In the genomic region with DNA sequence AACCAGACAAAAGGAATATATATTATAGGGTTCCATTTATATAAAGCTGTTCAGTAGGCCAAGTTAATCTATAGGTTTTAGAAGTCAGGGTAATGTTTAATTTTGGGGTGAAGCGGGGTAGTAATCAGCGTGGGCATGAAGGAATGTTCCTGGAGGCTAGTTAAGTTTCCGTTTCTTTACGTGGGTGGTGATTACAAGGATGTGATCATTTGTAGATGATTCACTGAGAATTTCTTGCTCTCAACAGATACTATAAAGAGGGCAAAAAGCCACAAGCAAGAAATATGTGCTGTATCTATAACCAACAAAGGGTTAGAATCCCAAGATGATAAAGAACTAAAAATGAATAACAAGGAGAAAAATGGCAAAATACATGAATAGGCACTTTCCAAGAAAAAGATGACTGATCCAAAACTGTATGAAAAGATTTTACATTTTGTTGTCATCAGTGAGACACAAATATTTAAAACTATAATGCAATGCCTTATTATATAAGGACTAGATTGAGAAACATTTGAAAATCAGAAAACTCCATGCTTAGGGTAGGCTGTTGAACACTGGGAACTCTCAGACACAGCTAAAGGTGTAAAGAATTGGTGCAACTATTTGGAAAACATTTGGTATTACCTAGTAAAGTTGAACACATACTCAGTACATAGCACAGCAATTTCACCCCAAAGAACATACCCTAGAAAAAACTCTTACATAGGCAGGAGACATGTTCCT, we compare ENCODE assay signal across 14 cellular contexts.
DNase-seq lines count a peak whose midpoint lies in the region; ATAC-seq, FAIRE-seq and TF ChIP-seq lines count a peak whose summit lies in the region.
"Had no signal": no experiment of that assay in that cellular context is flagged by ENCODE, and none has a peak within 500 bp of the region (broad histone marks: within the 10 kb centered on the region; RNA-seq: fewer than 3 reads in every experiment).

No MANE protein-coding gene starts in this region.

- CTCF ChIA-PET in K562 (lab: Yijun Ruan, JAX; ENCODE audit: low intra/inter-chr PET ratio), result no interaction called here

- H3K9me1 ChIP-seq in K562 (ENCODE audit: control insufficient read depth, insufficient read depth, low read length), result no peaks in the 10 kb centered on the region

- TF ChIP-seq POLR2A in K562 (conservative IDR thresholded peaks at IDR 0.05), result no peak

- intact Hi-C loops in K562 (cut with micrococcal nuclease), result no loop called here

- TF ChIP-seq RAD21 in K562 (CRISPR knock-in tag; conservative IDR thresholded peaks at IDR 0.05 in 1 of 2, IDR thresholded peaks at IDR 0.05 in 1 of 2), result no peak

- H3K27ac ChIP-seq in K562 (ENCODE audit: extremely low read depth, low read depth, low read length) (peak overlapping the region; percentile 43; the same call in 2 of the 3 replicates), MM.1S (ENCODE audit: low read length) (no peak overlapping the region)
- H3K27ac ChIP-seq: gastroesophageal sphincter had no signal

- BruUV-seq in K562 (replicated peaks; lab: Mats Ljungman, UMichigan), result no TSS peak

- TF ChIP-seq CTCF in K562 (IDR thresholded peaks at IDR 0.05 in 2 of 3, conservative IDR thresholded peaks at IDR 0.05 in 1 of 3; ENCODE audit: insufficient read depth in 2 of 3, low read depth in 1 of 3, low read length in 3 of 3) (no peak), MM.1S (IDR thresholded peaks at IDR 0.05; ENCODE audit: low read length) (no peak)

- in situ Hi-C loops in ACHN (cut with HindIII; ENCODE audit: low pct_ligation_motif_present, low pct_unique_long_range_greater_than_20kb, low sequenced_read_pairs) (no loop called here), K562 (cut with MboI) (no loop called here)

- peak; percentile 2 for DNase-seq in ACHN
- peak; percentile 76 for DNase-seq in LHCN-M2 (ENCODE audit: low read depth)
- peak in 2 of 4 experiments; percentile 17 to 40 for DNase-seq in K562 (ENCODE audit: extremely low read depth in 1 of 4, low spot score in 3 of 4)
- peak; percentile 43 for DNase-seq in foreskin melanocyte
- no peak for DNase-seq in NCI-H1930 (lab: John Stamatoyannopoulos, UW)
- no peak for DNase-seq in MM.1S
- DNase-seq: activated CD4-positive, alpha-beta T cell treated with anti-CD3 and anti-CD28 coated beads for 4 hours; activated T-cell treated with anti-CD3 and anti-CD28 coated beads, Interleukin-2, amount 50 U/mL, for 24 hours; NCI-H2029; NCI-H526 treated with DMSO at 0.1 percent for 48 hours had no signal

- H3K4me1 ChIP-seq in K562 (replicated peaks in 1 of 2; ENCODE audit: control insufficient read depth in 2 of 2, insufficient read depth in 2 of 2, low read length in 2 of 2) (no peaks in the 10 kb centered on the region; a peak in 1 of 5 replicates), MM.1S (ENCODE audit: low read length) (peaks cover 7% of the 10 kb centered on the region)
- H3K4me1 ChIP-seq: gastroesophageal sphincter had no signal

- no peaks in the 10 kb centered on the region for H3K36me3 ChIP-seq in K562 (ENCODE audit: control insufficient read depth, insufficient read depth, low read length)
- no peaks in the 10 kb centered on the region for H3K36me3 ChIP-seq in MM.1S (replicated peaks; ENCODE audit: insufficient read depth, low read length)
- H3K36me3 ChIP-seq: gastroesophageal sphincter had no signal

- 4% methylated on average over 4 of the region's 4 CpGs for WGBS in K562 (ENCODE audit: insufficient coverage, low coverage, missing lambda C conversion rate)

- FAIRE-seq in K562 (lab: Jason Lieb, UNC), result peak; percentile 74
- FAIRE-seq: D721Med had no signal

- H3K9me2 ChIP-seq in MM.1S (replicated peaks; ENCODE audit: insufficient read depth, low read length), result no peaks in the 10 kb centered on the region

- no peaks in the 10 kb centered on the region for H3K27me3 ChIP-seq in K562 (ENCODE audit: control insufficient read depth in 2 of 2, insufficient read depth in 2 of 2, low read length in 2 of 2)
- no peaks in the 10 kb centered on the region for H3K27me3 ChIP-seq in MM.1S (replicated peaks; ENCODE audit: insufficient read depth, low read length)
- H3K27me3 ChIP-seq: gastroesophageal sphincter had no signal

- H4K20me1 ChIP-seq in K562 (replicated peaks; ENCODE audit: control insufficient read depth, insufficient read depth, low read length) (no peaks in the 10 kb centered on the region), MM.1S (ENCODE audit: insufficient read depth, low read length) (no peaks in the 10 kb centered on the region)

- no peaks in the 10 kb centered on the region for H3F3A ChIP-seq in MM.1S (ENCODE audit: insufficient read depth, low read length)

- no peak overlapping the region; a peak in 1 of 4 replicates for H3K9ac ChIP-seq in K562 (ENCODE audit: insufficient read depth in 1 of 2, low read depth in 2 of 2, low read length in 2 of 2)
- no peak overlapping the region for H3K9ac ChIP-seq in MM.1S (ENCODE audit: low read length)

- POLR2A ChIA-PET in K562 (lab: Yijun Ruan, JAX), result no interaction called here

- H3K4me3 ChIP-seq in K562 (no peak overlapping the region), MM.1S (ENCODE audit: low read length) (no peak overlapping the region)
- H3K4me3 ChIP-seq: gastroesophageal sphincter had no signal

- no peak overlapping the region for H3K4me2 ChIP-seq in K562 (ENCODE audit: insufficient read depth, low read length)
- H3K4me2 ChIP-seq in MM.1S (ENCODE audit: low read depth, low read length), result no peak overlapping the region

- no peaks in the 10 kb centered on the region for H3K79me2 ChIP-seq in K562 (ENCODE audit: control insufficient read depth, insufficient read depth, low read length)
- H3K79me2 ChIP-seq in MM.1S (ENCODE audit: low read length), result no peaks in the 10 kb centered on the region

- peak overlapping the region; percentile 53 for H2AFZ ChIP-seq in K562 (ENCODE audit: low read depth, low read length)
- no peak overlapping the region for H2AFZ ChIP-seq in MM.1S (ENCODE audit: low read length)

- TF ChIP-seq EP300 in K562 (IDR thresholded peaks at IDR 0.05; ENCODE audit: low read length), result peak; percentile 29; the same call in 1 of the 2 replicates

- H3K9me3 ChIP-seq in K562 (replicated peaks; ENCODE audit: control insufficient read depth, insufficient read depth, low read depth, low read length) (no peaks in the 10 kb centered on the region), MM.1S (replicated peaks; ENCODE audit: insufficient read depth, low read length) (no peaks in the 10 kb centered on the region)
- H3K9me3 ChIP-seq: gastroesophageal sphincter had no signal

- ATAC-seq in K562 (no peak), HG03280 (IDR thresholded peaks at IDR 0.05; ENCODE audit: unreplicated experiment) (no peak), HG03342 (IDR thresholded peaks at IDR 0.05; ENCODE audit: unreplicated experiment) (no peak)
- ATAC-seq: gastroesophageal sphincter had no signal

TF ChIP-seq in K562, 482 proteins besides CTCF, POLR2A, EP300 and RAD21 (continues in another document):
- peak; percentile 3; the same call in 1 of the 2 replicates for TF ChIP-seq NFE2 (IDR thresholded peaks at IDR 0.05; ENCODE audit: low read depth)
- no peak for TF ChIP-seq U2AF1 (optimal IDR thresholded peaks at IDR 0.05; ENCODE audit: low read depth, low read length)
- no peak for TF ChIP-seq TEAD2 (tag; IDR thresholded peaks at IDR 0.05)
- TF ChIP-seq ARID1B (IDR thresholded peaks at IDR 0.05), result peak; percentile 41
- no peak for TF ChIP-seq SAFB2 (IDR thresholded peaks at IDR 0.05; ENCODE audit: borderline replicate concordance, low read depth, low read length, severe bottlenecking)
- peak; percentile 14; the same call in 1 of the 2 replicates for TF ChIP-seq NCOR1 (IDR thresholded peaks at IDR 0.05)
- peak; percentile 41 for TF ChIP-seq CBFA2T2 (conservative IDR thresholded peaks at IDR 0.05)
- TF ChIP-seq MECOM (CRISPR knock-in tag; IDR thresholded peaks at IDR 0.05), result no peak
- TF ChIP-seq CBFA2T3 (IDR thresholded peaks at IDR 0.05), result peak; percentile 67
- TF ChIP-seq MAZ (CRISPR knock-in tag; conservative IDR thresholded peaks at IDR 0.05 in 1 of 2, IDR thresholded peaks at IDR 0.05 in 1 of 2), result no peak
- peak; percentile 40; the same call in 1 of the 2 replicates for TF ChIP-seq TEAD4 (IDR thresholded peaks at IDR 0.05; ENCODE audit: low read length)
- no peak for TF ChIP-seq TEAD4 (CRISPR knock-in tag; IDR thresholded peaks at IDR 0.05; ENCODE audit: borderline replicate concordance)
- TF ChIP-seq SIN3A (IDR thresholded peaks at IDR 0.05; ENCODE audit: borderline replicate concordance in 2 of 2, control insufficient read depth in 1 of 2, low read depth in 2 of 2, low read length in 2 of 2), result no peak
- no peak for TF ChIP-seq HINFP (tag; conservative IDR thresholded peaks at IDR 0.05; ENCODE audit: low read depth)

Comparison
In these comparisons a context has a peak if more than half of its experiments do, and no peak if none do; other contexts are left out.
1. DNase-seq: peak in ACHN (single experiment), LHCN-M2 (single experiment) and foreskin melanocyte (single experiment); none in NCI-H1930 (0 of 2) and MM.1S (single experiment).